ENCODE assay signal across 8 cellular contexts in genomic region chr6:170459451-170459850, GRCh38.
DNase-seq lines count a peak whose midpoint lies in the region; ATAC-seq and TF ChIP-seq lines count a peak whose summit lies in the region.

No MANE protein-coding gene starts in this region.

- H3K4me3 ChIP-seq in adipocyte (ENCODE audit: low read length) (peak overlapping the region; percentile 52), osteoblast (ENCODE audit: insufficient read depth, low read length) (peak overlapping the region; percentile 71)

- no peak overlapping the region for H3K9ac ChIP-seq in adipocyte (ENCODE audit: low read length)

- no peaks in the 10 kb centered on the region for H4K20me1 ChIP-seq in osteoblast (ENCODE audit: insufficient read depth, low read length)

- H3K4me1 ChIP-seq in adipocyte (ENCODE audit: control insufficient read depth, insufficient read depth, low read length) (peaks cover 4% of the 10 kb centered on the region), osteoblast (ENCODE audit: insufficient read depth, low read length) (peaks cover 6% of the 10 kb centered on the region)

- H2AFZ ChIP-seq in osteoblast (ENCODE audit: low read length), result peak overlapping the region; percentile 80

- H3K79me2 ChIP-seq in osteoblast (ENCODE audit: insufficient read depth, low read length), result no peaks in the 10 kb centered on the region

- no peak for TF ChIP-seq CTCF in osteoblast (IDR thresholded peaks at IDR 0.05; ENCODE audit: extremely low read depth, low read depth, low read length)

- H3K9me3 ChIP-seq in adipocyte (ENCODE audit: control insufficient read depth, low read length) (no peaks in the 10 kb centered on the region), osteoblast (ENCODE audit: low read depth, low read length) (no peaks in the 10 kb centered on the region)

- no peaks in the 10 kb centered on the region for H3K36me3 ChIP-seq in adipocyte (ENCODE audit: control insufficient read depth, insufficient read depth, low read length, severe bottlenecking)
- no peaks in the 10 kb centered on the region for H3K36me3 ChIP-seq in osteoblast (ENCODE audit: insufficient read depth, low read length)

- ATAC-seq in GM19463 (IDR thresholded peaks at IDR 0.05; ENCODE audit: unreplicated experiment), result peak; percentile 85

- H3K27ac ChIP-seq in osteoblast (ENCODE audit: low read depth, low read length), result no peak overlapping the region

- peak overlapping the region; percentile 95 for H3K4me2 ChIP-seq in osteoblast (ENCODE audit: insufficient read depth, low read length)

- peak; percentile 60 for DNase-seq in EH (ENCODE audit: low read depth)
- peak; percentile 26 for DNase-seq in HS-5 (ENCODE audit: low read depth)
- no peak for DNase-seq in adipocyte (ENCODE audit: low read depth)
- DNase-seq in osteoblast (ENCODE audit: insufficient read length, low spot score, missing footprints), result peak; percentile 97
- DNase-seq in NCI-H1092 (lab: John Stamatoyannopoulos, UW), result no peak
- no peak for DNase-seq in cortex of kidney (lab: John Stamatoyannopoulos, UW)
- no peak for DNase-seq in DMS 273 (lab: John Stamatoyannopoulos, UW; ENCODE audit: unreplicated experiment)

- H3K27me3 ChIP-seq in adipocyte (replicated peaks; ENCODE audit: control insufficient read depth, insufficient read depth, low read length) (peaks cover 28% of the 10 kb centered on the region), osteoblast (ENCODE audit: insufficient read depth, low read length) (no peaks in the 10 kb centered on the region)

Comparison
In these comparisons a context has a peak if more than half of its experiments do, and no peak if none do; other contexts are left out.
1. DNase-seq: peak in EH (single experiment), HS-5 (single experiment) and osteoblast (single experiment); none in adipocyte (single experiment), NCI-H1092 (single experiment), cortex of kidney (single experiment) and DMS 273 (single experiment).